ENCODE assay signal across 8 cellular contexts in genomic region chr17:76714822-76715461, GRCh38. TPM values are rescaled to one million over a fixed set of nuclear protein-coding genes. Genes with fewer than 3 reads are reported as not detected.
DNase-seq lines count a peak whose midpoint lies in the region; ATAC-seq and TF ChIP-seq lines count a peak whose summit lies in the region.

No MANE protein-coding gene starts in this region.

- ATAC-seq in CD4-positive, CD25-positive, alpha-beta regulatory T cell (ENCODE audit: low read depth in 2 of 2) = peak; percentile 25
- ATAC-seq in WTC11 (no peak), left lobe of liver (peak; percentile 37), GM18858 (IDR thresholded peaks at IDR 0.05; ENCODE audit: unreplicated experiment) (no peak), HG03432 (IDR thresholded peaks at IDR 0.05; ENCODE audit: unreplicated experiment) (no peak)

- TF ChIP-seq POLR2A in breast epithelium (IDR thresholded peaks at IDR 0.05) = no peak

- no peaks in the 10 kb centered on the region for H3K9me3 Mint-ChIP-seq in CD4-positive, CD25-positive, alpha-beta regulatory T cell
- H3K9me3 Mint-ChIP-seq in WTC11 = no peaks in the 10 kb centered on the region

- H3K27me3 Mint-ChIP-seq in CD4-positive, CD25-positive, alpha-beta regulatory T cell = no peaks in the 10 kb centered on the region
- peaks cover 2% of the 10 kb centered on the region for H3K27me3 Mint-ChIP-seq in WTC11 (ENCODE audit: low read depth)

- POLR2A ChIA-PET in WTC11 (lab: Charles Lee) = no interaction called here

- H3K36me3 Mint-ChIP-seq in CD4-positive, CD25-positive, alpha-beta regulatory T cell = peaks cover 44% of the 10 kb centered on the region
- H3K36me3 Mint-ChIP-seq in WTC11 = peaks cover 33% of the 10 kb centered on the region

- no peaks in the 10 kb centered on the region for H3K27me3 ChIP-seq in CD4-positive, CD25-positive, alpha-beta regulatory T cell (ENCODE audit: control insufficient read depth, insufficient read depth, low read length)
- H3K27me3 ChIP-seq in breast epithelium = no peaks in the 10 kb centered on the region

- H3K9me3 ChIP-seq in CD4-positive, CD25-positive, alpha-beta regulatory T cell (ENCODE audit: control insufficient read depth in 2 of 2, low read length in 2 of 2) = no peaks in the 10 kb centered on the region
- no peaks in the 10 kb centered on the region for H3K9me3 ChIP-seq in breast epithelium

- CTCF ChIA-PET in WTC11 (lab: Charles Lee) = interaction anchor here (1.0 to 2.0 kb wide), 3 partner anchors 28 to 31 kb away, joined by 4 to 11 read pairs (median 4); no protein-coding TSS in a partner anchor

- peaks cover 5 to 37% (median 26%) of the 10 kb centered on the region in 4 donors for H3K4me1 Mint-ChIP-seq in CD4-positive, CD25-positive, alpha-beta regulatory T cell
- peaks cover 9% of the 10 kb centered on the region for H3K4me1 Mint-ChIP-seq in WTC11

- peak overlapping the region in 2 of 3 donors; percentile 81 to 87 for H3K27ac Mint-ChIP-seq in CD4-positive, CD25-positive, alpha-beta regulatory T cell
- H3K27ac Mint-ChIP-seq in WTC11 = peak overlapping the region; percentile 40; the same call in 1 of the 2 replicates

- no peak overlapping the region for H3K27ac ChIP-seq in CD4-positive, CD25-positive, alpha-beta regulatory T cell (ENCODE audit: insufficient read depth, low read length, poor library complexity, severe bottlenecking)
- H3K27ac ChIP-seq in breast epithelium = peak overlapping the region; percentile 27 to 36

- intact Hi-C loops in breast epithelium (cut with DNase I; ENCODE audit: low total_unique reads) = no loop called here

- peak overlapping the region in 1 of 4 donors; percentile 47 for H3K4me3 Mint-ChIP-seq in CD4-positive, CD25-positive, alpha-beta regulatory T cell
- H3K4me3 Mint-ChIP-seq in WTC11 = no peak overlapping the region

- H3K36me3 ChIP-seq in CD4-positive, CD25-positive, alpha-beta regulatory T cell (ENCODE audit: control insufficient read depth, insufficient read depth, low read length) = peaks cover 52% of the 10 kb centered on the region
- H3K36me3 ChIP-seq in breast epithelium = peaks cover 8% of the 10 kb centered on the region

- H3K4me3 ChIP-seq in CD4-positive, CD25-positive, alpha-beta regulatory T cell (ENCODE audit: low read depth, low read length) = no peak overlapping the region
- peak overlapping the region; percentile 18; the same call in 1 of the 2 replicates for H3K4me3 ChIP-seq in Jurkat, Clone E6-1 (ENCODE audit: low read length)
- no peak overlapping the region for H3K4me3 ChIP-seq in breast epithelium

- TF ChIP-seq CTCF in WTC11 (IDR thresholded peaks at IDR 0.05) (peak; percentile 68; the same call in 1 of the 2 replicates), breast epithelium (IDR thresholded peaks at IDR 0.05) (peak; percentile 55 to 73 (median 73))

- peaks cover 17% of the 10 kb centered on the region for H3K4me1 ChIP-seq in CD4-positive, CD25-positive, alpha-beta regulatory T cell (ENCODE audit: control insufficient read depth, insufficient read depth, low read length, poor library complexity, severe bottlenecking)
- H3K4me1 ChIP-seq in breast epithelium = no peaks in the 10 kb centered on the region

- DNase-seq in CD4-positive, CD25-positive, alpha-beta regulatory T cell = peak; percentile 67 to 71 (median 70)
- DNase-seq in Jurkat, Clone E6-1 (ENCODE audit: low read depth, low spot score) = no peak
- DNase-seq in WTC11 (ENCODE audit: low spot score) = peak; percentile 73
- no peak for DNase-seq in breast epithelium (ENCODE audit: low spot score in 2 of 2)
- DNase-seq in left lobe of liver (ENCODE audit: low spot score) = no peak
- DNase-seq in stimulated activated CD4-positive, alpha-beta T cell treated with anti-CD3 and anti-CD28 coated beads, Interleukin-4, amount 100 ng/mL, for 48 hours (ENCODE audit: low read depth in 2 of 2) = peak; percentile 71 to 84

TF ChIP-seq in WTC11, 78 proteins besides CTCF, POLR2A, EP300 and RAD21:
- TF ChIP-seq NFATC4 (CRISPR knock-in tag; IDR thresholded peaks at IDR 0.05) (no peak), TP53 (CRISPR knock-in tag; IDR thresholded peaks at IDR 0.05) (no peak), TEAD1 (CRISPR knock-in tag; IDR thresholded peaks at IDR 0.05) (no peak), ATF1 (CRISPR knock-in tag; IDR thresholded peaks at IDR 0.05) (no peak), ZNF671 (CRISPR knock-in tag; IDR thresholded peaks at IDR 0.05) (no peak), SP1 (CRISPR knock-in tag; conservative IDR thresholded peaks at IDR 0.05) (no peak), NFYB (CRISPR knock-in tag; conservative IDR thresholded peaks at IDR 0.05; ENCODE audit: low read depth) (no peak), OVOL2 (CRISPR knock-in tag; IDR thresholded peaks at IDR 0.05; ENCODE audit: borderline replicate concordance) (no peak), HMGA2 (CRISPR knock-in tag; IDR thresholded peaks at IDR 0.05) (no peak), SMAD3 (CRISPR knock-in tag; IDR thresholded peaks at IDR 0.05; ENCODE audit: borderline replicate concordance) (no peak), FOXP1 (CRISPR knock-in tag; IDR thresholded peaks at IDR 0.05; ENCODE audit: borderline replicate concordance) (no peak), MAX (CRISPR knock-in tag; IDR thresholded peaks at IDR 0.05) (no peak)
- TF ChIP-seq, protein P1, sequence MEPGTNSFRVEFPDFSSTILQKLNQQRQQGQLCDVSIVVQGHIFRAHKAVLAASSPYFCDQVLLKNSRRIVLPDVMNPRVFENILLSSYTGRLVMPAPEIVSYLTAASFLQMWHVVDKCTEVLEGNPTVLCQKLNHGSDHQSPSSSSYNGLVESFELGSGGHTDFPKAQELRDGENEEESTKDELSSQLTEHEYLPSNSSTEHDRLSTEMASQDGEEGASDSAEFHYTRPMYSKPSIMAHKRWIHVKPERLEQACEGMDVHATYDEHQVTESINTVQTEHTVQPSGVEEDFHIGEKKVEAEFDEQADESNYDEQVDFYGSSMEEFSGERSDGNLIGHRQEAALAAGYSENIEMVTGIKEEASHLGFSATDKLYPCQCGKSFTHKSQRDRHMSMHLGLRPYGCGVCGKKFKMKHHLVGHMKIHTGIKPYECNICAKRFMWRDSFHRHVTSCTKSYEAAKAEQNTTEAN (CRISPR knock-in tag; IDR thresholded peaks at IDR 0.05) = no peak

RNA-seq across cellular contexts. Expression of gene MXRA7, which starts 4.2 kb away (rescaled TPM):
- 5.0 TPM for total RNA-seq in CD4-positive, CD25-positive, alpha-beta regulatory T cell
- 1 to 10 TPM; 2.2 to 8.8 (median 5.4) TPM for polyA plus RNA-seq in CD4-positive, CD25-positive, alpha-beta regulatory T cell
- polyA plus RNA-seq in Jurkat, Clone E6-1 (2012; ENCODE audit: insufficient read depth, insufficient read length) = 26.3 TPM
- total RNA-seq in WTC11 (2021) (46.5 to 53.7 TPM (median 48.2 TPM) in 3 replicates), breast epithelium (100 to 1,000 TPM; 106 to 242 (median 113) TPM), left lobe of liver (9.3 TPM)

RNA-seq across cellular contexts. Expression of gene JMJD6, which starts 11.5 kb away (rescaled TPM):
- total RNA-seq in CD4-positive, CD25-positive, alpha-beta regulatory T cell = 124 TPM
- polyA plus RNA-seq in CD4-positive, CD25-positive, alpha-beta regulatory T cell = 10 to 100 TPM; 21.0 to 38.3 (median 33.6) TPM
- 31.4 TPM for polyA plus RNA-seq in Jurkat, Clone E6-1 (2012; ENCODE audit: insufficient read depth, insufficient read length)
- total RNA-seq in WTC11 (2021) (20.3 to 23.8 TPM (median 21.6 TPM) in 3 replicates), breast epithelium (10 to 100 TPM; 13.1 to 34.1 (median 25.6) TPM), left lobe of liver (11.3 TPM)

RNA-seq across cellular contexts. Expression of gene METTL23, which starts 11.7 kb away (rescaled TPM):
- 44.1 TPM for total RNA-seq in CD4-positive, CD25-positive, alpha-beta regulatory T cell
- polyA plus RNA-seq in CD4-positive, CD25-positive, alpha-beta regulatory T cell = 100 to 1,000 TPM; 130 to 175 (median 162) TPM
- polyA plus RNA-seq in Jurkat, Clone E6-1 (2012; ENCODE audit: insufficient read depth, insufficient read length) = 46.9 TPM
- total RNA-seq in WTC11 (2021) = 43.3 to 48.5 TPM (median 48.3 TPM) in 3 replicates
- total RNA-seq in breast epithelium = 10 to 100 TPM; 25.6 to 47.7 (median 28.5) TPM
- total RNA-seq in left lobe of liver = 17.5 TPM

RNA-seq across cellular contexts. Expression of gene SRSF2, which starts 22.2 kb away (rescaled TPM):
- total RNA-seq in CD4-positive, CD25-positive, alpha-beta regulatory T cell = 444 TPM
- 100 to 1,000 TPM in 1 of 4 donors, 10 to 100 TPM in 3; 86.0 to 113 (median 93.7) TPM for polyA plus RNA-seq in CD4-positive, CD25-positive, alpha-beta regulatory T cell
- 521 TPM for polyA plus RNA-seq in Jurkat, Clone E6-1 (2012; ENCODE audit: insufficient read depth, insufficient read length)
- total RNA-seq in WTC11 (2021) (355 to 410 TPM (median 407 TPM) in 3 replicates), breast epithelium (100 to 1,000 TPM; 143 to 247 (median 244) TPM), left lobe of liver (78.1 TPM)

RNA-seq across cellular contexts. Expression of gene MFSD11, which starts 23.0 kb away (rescaled TPM):
- 45.6 TPM for total RNA-seq in CD4-positive, CD25-positive, alpha-beta regulatory T cell
- 10 to 100 TPM; 22.3 to 38.5 (median 26.1) TPM for polyA plus RNA-seq in CD4-positive, CD25-positive, alpha-beta regulatory T cell
- 18.8 TPM for polyA plus RNA-seq in Jurkat, Clone E6-1 (2012; ENCODE audit: insufficient read depth, insufficient read length)
- 16.6 to 26.4 TPM (median 24.1 TPM) in 3 replicates for total RNA-seq in WTC11 (2021)
- 10 to 100 TPM; 20.6 to 42.6 (median 23.6) TPM for total RNA-seq in breast epithelium
- 13.4 TPM for total RNA-seq in left lobe of liver

Comparison
In these comparisons a context has a peak if more than half of its experiments do, and no peak if none do; other contexts are left out.
1. ATAC-seq: peak in CD4-positive, CD25-positive, alpha-beta regulatory T cell (2 of 2) and left lobe of liver (single experiment); none in WTC11 (single experiment), GM18858 (single experiment) and HG03432 (single experiment).
2. DNase-seq: peak in CD4-positive, CD25-positive, alpha-beta regulatory T cell (3 of 3), WTC11 (single experiment) and stimulated activated CD4-positive, alpha-beta T cell treated with anti-CD3 and anti-CD28 coated beads, Interleukin-4, amount 100 ng/mL, for 48 hours (2 of 2); none in Jurkat, Clone E6-1 (single experiment), breast epithelium (0 of 2) and left lobe of liver (single experiment).